In the genomic region with DNA sequence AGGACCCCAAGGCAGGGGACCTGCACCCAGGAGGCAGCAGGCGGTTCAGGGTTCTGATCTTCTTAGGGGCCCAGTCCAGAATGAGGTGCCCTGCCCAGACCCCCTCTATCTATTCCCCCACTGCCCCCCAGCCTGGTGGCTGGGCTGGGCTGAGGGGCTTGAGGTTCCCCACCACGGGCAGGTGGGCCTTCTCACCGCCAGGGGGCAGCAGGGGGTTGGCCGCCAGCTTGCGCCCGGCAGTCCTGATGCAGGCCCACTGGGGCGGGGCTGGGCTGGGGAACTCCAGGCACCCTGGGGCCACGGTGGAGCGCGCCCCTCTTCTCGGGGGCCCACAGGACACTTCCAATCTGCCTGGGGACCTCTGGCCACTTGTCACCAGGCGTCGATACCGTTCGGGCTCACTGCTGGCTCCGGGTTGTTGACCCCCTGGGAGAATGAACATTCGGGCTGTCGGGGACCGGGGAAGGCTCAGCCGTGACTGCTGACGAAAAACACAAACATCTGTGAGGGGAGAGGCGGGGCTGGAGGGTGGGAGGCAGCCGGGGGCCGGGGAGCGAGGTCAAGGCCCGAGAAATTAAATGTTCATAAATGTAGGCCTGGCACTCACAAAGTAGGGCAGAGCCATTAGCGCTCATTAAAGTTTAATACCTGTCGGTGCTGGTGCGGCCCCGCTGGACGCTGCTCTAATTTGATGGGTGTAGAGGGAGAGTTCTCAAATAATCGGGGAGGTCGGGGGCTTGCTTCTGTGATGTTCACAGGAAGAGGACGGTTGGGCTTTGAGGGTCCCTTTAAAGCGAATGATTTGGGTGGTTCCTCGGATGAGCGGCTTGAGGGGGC, we compare ENCODE assay signal across 1 cellular context.
TF ChIP-seq lines count a peak whose summit lies in the region.

No MANE protein-coding gene starts in this region.

TF ChIP-seq in HEK293, 187 proteins besides CTCF, POLR2A, EP300 and RAD21 (continued from another document):
- no peak for TF ChIP-seq ZNF223 (tag by site-specific recombination; IDR thresholded peaks at IDR 0.05)
- TF ChIP-seq KLF16 (tag by site-specific recombination; IDR thresholded peaks at IDR 0.05): peak; percentile 58
- TF ChIP-seq KLF9 (tag by site-specific recombination; IDR thresholded peaks at IDR 0.05; ENCODE audit: low read depth): no peak; the same call in 1 of the 2 replicates
- no peak for TF ChIP-seq ZNF146 (tag by site-specific recombination; IDR thresholded peaks at IDR 0.05)
- TF ChIP-seq ZNF785 (tag by site-specific recombination; IDR thresholded peaks at IDR 0.05): no peak
- no peak for TF ChIP-seq ZNF16 (tag by site-specific recombination; IDR thresholded peaks at IDR 0.05; ENCODE audit: low read depth)
- TF ChIP-seq GFI1B (tag by site-specific recombination; IDR thresholded peaks at IDR 0.05): no peak
- TF ChIP-seq, protein P1, sequence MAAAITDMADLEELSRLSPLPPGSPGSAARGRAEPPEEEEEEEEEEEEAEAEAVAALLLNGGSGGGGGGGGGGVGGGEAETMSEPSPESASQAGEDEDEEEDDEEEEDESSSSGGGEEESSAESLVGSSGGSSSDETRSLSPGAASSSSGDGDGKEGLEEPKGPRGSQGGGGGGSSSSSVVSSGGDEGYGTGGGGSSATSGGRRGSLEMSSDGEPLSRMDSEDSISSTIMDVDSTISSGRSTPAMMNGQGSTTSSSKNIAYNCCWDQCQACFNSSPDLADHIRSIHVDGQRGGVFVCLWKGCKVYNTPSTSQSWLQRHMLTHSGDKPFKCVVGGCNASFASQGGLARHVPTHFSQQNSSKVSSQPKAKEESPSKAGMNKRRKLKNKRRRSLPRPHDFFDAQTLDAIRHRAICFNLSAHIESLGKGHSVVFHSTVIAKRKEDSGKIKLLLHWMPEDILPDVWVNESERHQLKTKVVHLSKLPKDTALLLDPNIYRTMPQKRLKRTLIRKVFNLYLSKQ (tag by site-specific recombination; IDR thresholded peaks at IDR 0.05; ENCODE audit: borderline replicate concordance): no peak
- no peak for TF ChIP-seq ZNF768 (tag by site-specific recombination; IDR thresholded peaks at IDR 0.05)
- TF ChIP-seq ZNF416 (tag by site-specific recombination; IDR thresholded peaks at IDR 0.05): no peak
- TF ChIP-seq, protein P2, sequence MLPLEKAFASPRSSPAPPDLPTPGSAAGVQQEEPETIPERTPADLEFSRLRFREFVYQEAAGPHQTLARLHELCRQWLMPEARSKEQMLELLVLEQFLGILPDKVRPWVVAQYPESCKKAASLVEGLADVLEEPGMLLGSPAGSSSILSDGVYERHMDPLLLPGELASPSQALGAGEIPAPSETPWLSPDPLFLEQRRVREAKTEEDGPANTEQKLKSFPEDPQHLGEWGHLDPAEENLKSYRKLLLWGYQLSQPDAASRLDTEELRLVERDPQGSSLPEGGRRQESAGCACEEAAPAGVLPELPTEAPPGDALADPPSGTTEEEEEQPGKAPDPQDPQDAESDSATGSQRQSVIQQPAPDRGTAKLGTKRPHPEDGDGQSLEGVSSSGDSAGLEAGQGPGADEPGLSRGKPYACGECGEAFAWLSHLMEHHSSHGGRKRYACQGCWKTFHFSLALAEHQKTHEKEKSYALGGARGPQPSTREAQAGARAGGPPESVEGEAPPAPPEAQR (tag by site-specific recombination; IDR thresholded peaks at IDR 0.05): no peak
- no peak for TF ChIP-seq ZNF184 (tag by site-specific recombination; IDR thresholded peaks at IDR 0.05)
- TF ChIP-seq, protein P3, sequence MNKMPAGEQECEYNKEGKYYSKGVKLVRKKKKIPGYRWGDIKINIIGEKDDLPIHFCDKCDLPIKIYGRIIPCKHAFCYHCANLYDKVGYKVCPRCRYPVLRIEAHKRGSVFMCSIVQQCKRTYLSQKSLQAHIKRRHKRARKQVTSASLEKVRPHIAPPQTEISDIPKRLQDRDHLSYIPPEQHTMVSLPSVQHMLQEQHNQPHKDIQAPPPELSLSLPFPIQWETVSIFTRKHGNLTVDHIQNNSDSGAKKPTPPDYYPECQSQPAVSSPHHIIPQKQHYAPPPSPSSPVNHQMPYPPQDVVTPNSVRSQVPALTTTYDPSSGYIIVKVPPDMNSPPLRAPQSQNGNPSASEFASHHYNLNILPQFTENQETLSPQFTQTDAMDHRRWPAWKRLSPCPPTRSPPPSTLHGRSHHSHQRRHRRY (tag by site-specific recombination; IDR thresholded peaks at IDR 0.05): no peak
- TF ChIP-seq SALL2 (tag by site-specific recombination; IDR thresholded peaks at IDR 0.05; ENCODE audit: borderline replicate concordance): no peak
- TF ChIP-seq ZNF132 (tag by site-specific recombination; IDR thresholded peaks at IDR 0.05; ENCODE audit: borderline replicate concordance): no peak
- no peak for TF ChIP-seq ZNF202 (tag by site-specific recombination; IDR thresholded peaks at IDR 0.05; ENCODE audit: borderline replicate concordance)
- TF ChIP-seq, protein P4, sequence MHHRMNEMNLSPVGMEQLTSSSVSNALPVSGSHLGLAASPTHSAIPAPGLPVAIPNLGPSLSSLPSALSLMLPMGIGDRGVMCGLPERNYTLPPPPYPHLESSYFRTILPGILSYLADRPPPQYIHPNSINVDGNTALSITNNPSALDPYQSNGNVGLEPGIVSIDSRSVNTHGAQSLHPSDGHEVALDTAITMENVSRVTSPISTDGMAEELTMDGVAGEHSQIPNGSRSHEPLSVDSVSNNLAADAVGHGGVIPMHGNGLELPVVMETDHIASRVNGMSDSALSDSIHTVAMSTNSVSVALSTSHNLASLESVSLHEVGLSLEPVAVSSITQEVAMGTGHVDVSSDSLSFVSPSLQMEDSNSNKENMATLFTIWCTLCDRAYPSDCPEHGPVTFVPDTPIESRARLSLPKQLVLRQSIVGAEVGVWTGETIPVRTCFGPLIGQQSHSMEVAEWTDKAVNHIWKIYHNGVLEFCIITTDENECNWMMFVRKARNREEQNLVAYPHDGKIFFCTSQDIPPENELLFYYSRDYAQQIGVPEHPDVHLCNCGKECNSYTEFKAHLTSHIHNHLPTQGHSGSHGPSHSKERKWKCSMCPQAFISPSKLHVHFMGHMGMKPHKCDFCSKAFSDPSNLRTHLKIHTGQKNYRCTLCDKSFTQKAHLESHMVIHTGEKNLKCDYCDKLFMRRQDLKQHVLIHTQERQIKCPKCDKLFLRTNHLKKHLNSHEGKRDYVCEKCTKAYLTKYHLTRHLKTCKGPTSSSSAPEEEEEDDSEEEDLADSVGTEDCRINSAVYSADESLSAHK (tag by site-specific recombination; IDR thresholded peaks at IDR 0.05): no peak
- no peak for TF ChIP-seq TCF7L2 (IDR thresholded peaks at IDR 0.05; ENCODE audit: borderline replicate concordance, low read depth, low read length)
- no peak for TF ChIP-seq ZNF677 (tag by site-specific recombination; IDR thresholded peaks at IDR 0.05)
- TF ChIP-seq ZNF350 (tag by site-specific recombination; IDR thresholded peaks at IDR 0.05): no peak
- TF ChIP-seq ZNF169 (tag by site-specific recombination; IDR thresholded peaks at IDR 0.05): no peak
- peak; percentile 93 for TF ChIP-seq ZBTB8A (tag by site-specific recombination; IDR thresholded peaks at IDR 0.05)
- TF ChIP-seq, protein P5, sequence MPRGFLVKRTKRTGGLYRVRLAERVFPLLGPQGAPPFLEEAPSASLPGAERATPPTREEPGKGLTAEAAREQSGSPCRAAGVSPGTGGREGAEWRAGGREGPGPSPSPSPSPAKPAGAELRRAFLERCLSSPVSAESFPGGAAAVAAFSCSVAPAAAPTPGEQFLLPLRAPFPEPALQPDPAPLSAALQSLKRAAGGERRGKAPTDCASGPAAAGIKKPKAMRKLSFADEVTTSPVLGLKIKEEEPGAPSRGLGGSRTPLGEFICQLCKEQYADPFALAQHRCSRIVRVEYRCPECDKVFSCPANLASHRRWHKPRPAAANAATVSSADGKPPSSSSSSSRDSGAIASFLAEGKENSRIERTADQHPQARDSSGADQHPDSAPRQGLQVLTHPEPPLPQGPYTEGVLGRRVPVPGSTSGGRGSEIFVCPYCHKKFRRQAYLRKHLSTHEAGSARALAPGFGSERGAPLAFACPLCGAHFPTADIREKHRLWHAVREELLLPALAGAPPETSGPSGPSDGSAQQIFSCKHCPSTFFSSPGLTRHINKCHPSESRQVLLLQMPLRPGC (tag by site-specific recombination; IDR thresholded peaks at IDR 0.05): no peak
- TF ChIP-seq SP3 (tag by site-specific recombination; IDR thresholded peaks at IDR 0.05): peak; percentile 19; the same call in 1 of the 2 replicates
- TF ChIP-seq KLF10 (tag by site-specific recombination; IDR thresholded peaks at IDR 0.05): no peak
- no peak for TF ChIP-seq ZNF266 (tag by site-specific recombination; IDR thresholded peaks at IDR 0.05; ENCODE audit: low read depth)
- TF ChIP-seq, protein P6, sequence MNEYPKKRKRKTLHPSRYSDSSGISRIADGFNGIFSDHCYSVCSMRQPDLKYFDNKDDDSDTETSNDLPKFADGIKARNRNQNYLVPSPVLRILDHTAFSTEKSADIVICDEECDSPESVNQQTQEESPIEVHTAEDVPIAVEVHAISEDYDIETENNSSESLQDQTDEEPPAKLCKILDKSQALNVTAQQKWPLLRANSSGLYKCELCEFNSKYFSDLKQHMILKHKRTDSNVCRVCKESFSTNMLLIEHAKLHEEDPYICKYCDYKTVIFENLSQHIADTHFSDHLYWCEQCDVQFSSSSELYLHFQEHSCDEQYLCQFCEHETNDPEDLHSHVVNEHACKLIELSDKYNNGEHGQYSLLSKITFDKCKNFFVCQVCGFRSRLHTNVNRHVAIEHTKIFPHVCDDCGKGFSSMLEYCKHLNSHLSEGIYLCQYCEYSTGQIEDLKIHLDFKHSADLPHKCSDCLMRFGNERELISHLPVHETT (tag by site-specific recombination; IDR thresholded peaks at IDR 0.05): no peak
- no peak; the same call in 1 of the 2 replicates for TF ChIP-seq ZNF561 (tag by site-specific recombination; IDR thresholded peaks at IDR 0.05; ENCODE audit: borderline replicate concordance)
